In the genomic region with DNA sequence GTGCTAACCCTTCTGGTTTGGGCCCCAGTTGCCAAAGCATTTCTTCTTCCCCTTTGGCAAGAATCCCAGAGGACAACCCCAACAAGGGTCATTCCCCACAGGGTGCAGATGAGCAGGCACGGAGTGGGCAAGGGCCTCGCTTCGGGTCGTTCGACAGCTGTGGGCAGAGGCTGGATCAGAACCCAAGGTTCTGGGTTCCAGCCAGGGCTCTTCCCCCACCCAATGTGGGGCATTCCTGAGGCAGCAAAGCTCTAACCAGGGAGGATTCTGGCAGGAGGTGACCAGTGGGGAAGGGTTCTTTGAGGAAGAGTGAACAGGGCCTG, we compare ENCODE assay signal across 25 cellular contexts. TPM values are rescaled to one million over a fixed set of nuclear protein-coding genes. Genes with fewer than 3 reads are reported as not detected.
DNase-seq lines count a peak whose midpoint lies in the region; ATAC-seq, FAIRE-seq and TF ChIP-seq lines count a peak whose summit lies in the region.
"Had no signal": no experiment of that assay in that cellular context is flagged by ENCODE, and none has a peak within 500 bp of the region (broad histone marks: within the 10 kb centered on the region; RNA-seq: fewer than 3 reads in every experiment).

No MANE protein-coding gene starts in this region.

- H3K27me3 ChIP-seq in A673 (replicated peaks; ENCODE audit: insufficient read depth, low read depth, low read length, poor library complexity) = no peaks in the 10 kb centered on the region
- H3K27me3 ChIP-seq in H1 (replicated peaks in 1 of 4; ENCODE audit: control insufficient read depth in 3 of 4, extremely low read depth in 1 of 4, insufficient read depth in 3 of 4, low read length in 3 of 4) = peaks cover 0 to 3% (median under 1%) of the 10 kb centered on the region in 4 experiments; a peak in 2 of 7 replicates
- H3K27me3 ChIP-seq: spleen, testis had no signal

- no peaks in the 10 kb centered on the region for H4K20me1 ChIP-seq in H1 (replicated peaks in 1 of 2; ENCODE audit: control insufficient read depth in 1 of 2, insufficient read depth in 2 of 2, low read length in 2 of 2)

- H3K4ac ChIP-seq in H1 (replicated peaks; ENCODE audit: insufficient read length, low read depth, low read length) = peak overlapping the region; percentile 66

- TF ChIP-seq EP300 in H1 (IDR thresholded peaks at IDR 0.05; ENCODE audit: borderline replicate concordance in 1 of 2, low read depth in 2 of 2, low read length in 2 of 2) = no peak

- peak overlapping the region; percentile 44; the same call in 1 of the 2 replicates for H2AK5ac ChIP-seq in H1 (ENCODE audit: low read depth, low read length)

- no peak overlapping the region for H3K4me2 ChIP-seq in H1 (ENCODE audit: insufficient read depth in 1 of 2, low read depth in 2 of 2, low read length in 2 of 2)

- H3K27me3 Mint-ChIP-seq in HFFc6 (ENCODE audit: insufficient read depth) (peaks cover 4% of the 10 kb centered on the region), osteocyte (ENCODE audit: unreplicated experiment) (no peaks in the 10 kb centered on the region)

- H3K23ac ChIP-seq in H1 (ENCODE audit: insufficient read length) = no peak overlapping the region

- CTCF ChIA-PET in A673 (lab: Charles Lee) = interaction anchor here (2.0 kb wide), 1 partner anchor 11 kb away, joined by 12 read pairs; no protein-coding TSS in a partner anchor
- CTCF ChIA-PET in H1 (lab: Charles Lee; ENCODE audit: partially characterized antibody) = interaction anchor here (0.8 to 18.1 kb wide), 18 partner anchors 7 to 373 kb away, joined by 3 to 353 read pairs (median 20); a partner anchor contains a TSS

- no peaks in the 10 kb centered on the region for H3K79me2 ChIP-seq in H1 (ENCODE audit: control insufficient read depth in 1 of 2, insufficient read depth in 2 of 2, low read length in 2 of 2)

- H3K79me1 ChIP-seq in H1 (ENCODE audit: low read depth, low read length) = no peaks in the 10 kb centered on the region

- no peak overlapping the region for H3K4me3 Mint-ChIP-seq in HFFc6
- no peak overlapping the region for H3K4me3 Mint-ChIP-seq in osteocyte (ENCODE audit: unreplicated experiment)
- H3K4me3 Mint-ChIP-seq: CD14-positive monocyte; stimulated activated effector memory CD8-positive, alpha-beta T cell treated with anti-CD3 and anti-CD28 coated beads, Interleukin-12 subunit alpha, Interleukin-12 subunit beta, amount 100 ng/mL, for 72 hours had no signal

- TF ChIP-seq POLR2A in H1 (IDR thresholded peaks at IDR 0.05; ENCODE audit: control extremely low read depth in 1 of 2, low read depth in 2 of 2, low read length in 2 of 2) = no peak

- H3K9me3 ChIP-seq in A673 (ENCODE audit: low read depth, low read length, poor library complexity, severe bottlenecking) (no peaks in the 10 kb centered on the region), H1 (ENCODE audit: insufficient read depth in 2 of 2, low read depth in 1 of 2, low read length in 1 of 2) (no peaks in the 10 kb centered on the region; a peak in 1 of 4 replicates)
- H3K9me3 ChIP-seq: neutrophil, spleen, testis had no signal

- H2AFZ ChIP-seq in H1 (ENCODE audit: low read length) = no peak overlapping the region

- TF ChIP-seq CTCF in A673 (conservative IDR thresholded peaks at IDR 0.05; ENCODE audit: low read depth, low read length) (no peak), HFFc6 (IDR thresholded peaks at IDR 0.05) (no peak), H1 (IDR thresholded peaks at IDR 0.05; ENCODE audit: control extremely low read depth in 1 of 3, insufficient read depth in 1 of 3, low read depth in 1 of 3, low read length in 3 of 3) (no peak), osteocyte (IDR thresholded peaks at IDR 0.05) (no peak)

- peak overlapping the region; percentile 97; the same call in 1 of the 2 replicates for H2BK15ac ChIP-seq in H1 (ENCODE audit: low read length)

- peak overlapping the region; percentile 71; the same call in 1 of the 2 replicates for H2BK5ac ChIP-seq in H1 (ENCODE audit: low read depth, low read length)

- no peak overlapping the region for H3K9ac ChIP-seq in H1 (replicated peaks in 1 of 4; ENCODE audit: extremely low read depth in 1 of 4, low read depth in 3 of 4, low read length in 3 of 4)

- H3K4me1 ChIP-seq in A673 (ENCODE audit: insufficient read depth, low read length, poor library complexity, severe bottlenecking) = peaks cover 44% of the 10 kb centered on the region
- H3K4me1 ChIP-seq in H1 (replicated peaks in 1 of 4; ENCODE audit: control insufficient read depth in 3 of 4, insufficient read depth in 4 of 4, low read length in 3 of 4) = peaks cover 3 to 31% (median 24%) of the 10 kb centered on the region in 4 experiments

- no peaks in the 10 kb centered on the region for H3K9me3 Mint-ChIP-seq in HFFc6
- no peaks in the 10 kb centered on the region for H3K9me3 Mint-ChIP-seq in osteocyte (ENCODE audit: unreplicated experiment)
- H3K9me3 Mint-ChIP-seq: activated naive CD4-positive, alpha-beta T cell treated with anti-CD3 and anti-CD28 coated beads, Interleukin-2, amount 50 U/mL, for 72 hours; CD14-positive monocyte; stimulated activated effector memory CD8-positive, alpha-beta T cell treated with anti-CD3 and anti-CD28 coated beads, Interleukin-12 subunit alpha, Interleukin-12 subunit beta, amount 100 ng/mL, for 72 hours had no signal

- H3K27ac Mint-ChIP-seq in HFFc6 (0 out of 2 replicates have a peak overlapping the region, but pooled peaks have one; percentile 38), osteocyte (ENCODE audit: unreplicated experiment) (peak overlapping the region; percentile 99)
- H3K27ac Mint-ChIP-seq: stimulated activated effector memory CD8-positive, alpha-beta T cell treated with anti-CD3 and anti-CD28 coated beads, Interleukin-12 subunit alpha, Interleukin-12 subunit beta, amount 100 ng/mL, for 72 hours had no signal

- peak overlapping the region; percentile 2 for H3K18ac ChIP-seq in H1 (ENCODE audit: extremely low read depth, low read length)

- FAIRE-seq in H1 (lab: Jason Lieb, UNC) = no peak
- FAIRE-seq: GM12878, H54 had no signal

- ATAC-seq in HG03280 (IDR thresholded peaks at IDR 0.05; ENCODE audit: unreplicated experiment) = no peak
- ATAC-seq: activated naive CD4-positive, alpha-beta T cell treated with anti-CD3 and anti-CD28 coated beads, Interleukin-2, amount 50 U/mL, for 72 hours; Right ventricle myocardium inferior; stimulated activated effector memory CD8-positive, alpha-beta T cell treated with anti-CD3 and anti-CD28 coated beads, Interleukin-12 subunit alpha, Interleukin-12 subunit beta, amount 100 ng/mL, for 72 hours had no signal

- no peak overlapping the region for H4K8ac ChIP-seq in H1 (ENCODE audit: extremely low read depth, insufficient read depth, low read length)

- POLR2A ChIA-PET in A673 (lab: Charles Lee; ENCODE audit: low non-redundant PET) = no interaction called here
- POLR2A ChIA-PET in H1 (lab: Charles Lee; ENCODE audit: partially characterized antibody) = interaction anchor here (1.1 to 4.6 kb wide), 2 partner anchors 11 to 183 kb away, joined by 4 to 19 read pairs; no protein-coding TSS in a partner anchor

- H4K91ac ChIP-seq in H1 (replicated peaks; ENCODE audit: insufficient read length, low read length) = peak overlapping the region; percentile 91

- H2BK20ac ChIP-seq in H1 (ENCODE audit: low read length) = no peak overlapping the region; the same call in 1 of the 2 replicates

- intact Hi-C loops in A673 (cut with micrococcal nuclease; ENCODE audit: unreplicated experiment) = no loop called here

- H3K27ac ChIP-seq in A673 (ENCODE audit: low read depth, low read length, poor library complexity, severe bottlenecking) (peak overlapping the region; percentile 37), H1 (ENCODE audit: low read depth, low read length) (no peak overlapping the region)
- H3K27ac ChIP-seq: epithelial cell of prostate, neutrophil had no signal

- H2BK12ac ChIP-seq in H1 (ENCODE audit: low read depth, low read length) = peak overlapping the region; percentile 90; the same call in 1 of the 2 replicates

- no peak overlapping the region for H3K56ac ChIP-seq in H1 (replicated peaks; ENCODE audit: insufficient read length, low read depth, low read length)

- TF ChIP-seq RAD21 in H1 (IDR thresholded peaks at IDR 0.05 in 1 of 2, conservative IDR thresholded peaks at IDR 0.05 in 1 of 2; ENCODE audit: low read depth in 2 of 2, low read length in 2 of 2) = no peak

- no peak overlapping the region for H4K5ac ChIP-seq in H1 (ENCODE audit: insufficient read length, low read depth, low read length)

- H3K36me3 Mint-ChIP-seq in HFFc6 (ENCODE audit: low read depth) = no peaks in the 10 kb centered on the region
- H3K36me3 Mint-ChIP-seq in osteocyte (ENCODE audit: unreplicated experiment) = no peaks in the 10 kb centered on the region
- H3K36me3 Mint-ChIP-seq: activated naive CD4-positive, alpha-beta T cell treated with anti-CD3 and anti-CD28 coated beads, Interleukin-2, amount 50 U/mL, for 72 hours; CD14-positive monocyte; stimulated activated effector memory CD8-positive, alpha-beta T cell treated with anti-CD3 and anti-CD28 coated beads, Interleukin-12 subunit alpha, Interleukin-12 subunit beta, amount 100 ng/mL, for 72 hours had no signal

- H3K36me3 ChIP-seq in A673 (ENCODE audit: insufficient read depth, low read length, poor library complexity, severe bottlenecking) (no peaks in the 10 kb centered on the region), H1 (ENCODE audit: control insufficient read depth in 2 of 4, insufficient read depth in 4 of 4, low read length in 3 of 4) (no peaks in the 10 kb centered on the region)
- H3K36me3 ChIP-seq: neutrophil, spleen had no signal

- DNase-seq in A673 (ENCODE audit: low spot score) (no peak), HFFc6 (no peak), H1 (ENCODE audit: low read depth in 1 of 2, low spot score in 2 of 2) (no peak), osteocyte (ENCODE audit: extremely low spot score, unreplicated experiment) (no peak), NOMO-1 treated with dmso at 0.1 percent for 144 hours (lab: John Stamatoyannopoulos, UW; ENCODE audit: unreplicated experiment) (no peak), HuH-7 (ENCODE audit: low spot score) (no peak)
- no peak for DNase-seq in activated effector memory CD4-positive, alpha-beta T cell treated with anti-CD3 and anti-CD28 coated beads, Interleukin-2, amount 50 U/mL, for 16 hours
- DNase-seq: activated CD4-positive, alpha-beta T cell treated with anti-CD3 and anti-CD28 coated beads, Interleukin-2, amount 50 U/mL, for 4 hours; activated CD4-positive, CD25-positive, alpha-beta regulatory T cell; cerebellar nuclear complex; foreskin fibroblast; spleen; stimulated activated CD4-positive, alpha-beta T cell treated with anti-CD3 and anti-CD28 coated beads, Interleukin-2, amount 100 ng/mL, for 48 hours; SW 1271 had no signal

- WGBS in H1 (ENCODE audit: extremely low coverage in 1 of 2, insufficient coverage in 1 of 2, insufficient read length in 1 of 2, insufficient replicate concordance in 2 of 2, low coverage in 1 of 2, low lambda C conversion rate in 2 of 2, missing lambda C conversion rate in 1 of 2), 2 experiments = 100% methylated on average over 5 of the region's 5 CpGs; no CpG with 5 or more reads in 1 of the 2 experiments

- H3K14ac ChIP-seq in H1 (ENCODE audit: insufficient read length) = no peak overlapping the region

- peaks cover 21% of the 10 kb centered on the region for H3K4me1 Mint-ChIP-seq in HFFc6 (ENCODE audit: low read depth)
- peaks cover 56% of the 10 kb centered on the region for H3K4me1 Mint-ChIP-seq in osteocyte (ENCODE audit: unreplicated experiment)

- no TSS peak for BruUV-seq in A673 (replicated peaks; lab: Mats Ljungman, UMichigan)

- no peak overlapping the region for H2BK120ac ChIP-seq in H1 (replicated peaks; ENCODE audit: low read depth, low read length)

- H3K23me2 ChIP-seq in H1 (ENCODE audit: low read depth, low read length) = no peaks in the 10 kb centered on the region

- H3K4me3 ChIP-seq in A673 (ENCODE audit: low read depth, low read length, poor library complexity, severe bottlenecking) (no peak overlapping the region), H1 (ENCODE audit: extremely low read depth in 1 of 4, insufficient read depth in 2 of 4, low read depth in 3 of 4, low read length in 4 of 4) (no peak overlapping the region)
- H3K4me3 ChIP-seq: GM12878, lung, spleen, testis had no signal

RNA-seq across cellular contexts. Expression of a gene that starts 48.3 kb away (rescaled TPM):
- total RNA-seq in A673 (2021) (not detected in 2 replicates), osteocyte (not detected in 2 replicates)
- total RNA-seq in HFFc6 (2021; fragmentation: NEBNext Ultra II Directional; extraction: Animal tissue kit (Norgen Biotek cat#: 25700)) = under 1 TPM in 4 of 6 experiments, not detected in 2; 0.12 to 0.17 (median 0.14) TPM
- total RNA-seq in H1 (2021; fragmentation: NEBNext Ultra II Directional; extraction: Animal tissue kit (Norgen Biotek cat#: 25700)) = 1.9 and 3.3 TPM in 2 replicates
- polyA plus RNA-seq in H1 (2011; rRNA removed) = 7.2 and 7.5 TPM in 2 replicates
- 6.9 TPM for polyA plus RNA-seq in H1 (2011; cell fraction: cytosol; rRNA removed)
- polyA plus RNA-seq in H1 (2011; cell fraction: nucleus; rRNA removed) = 7.1 TPM
- 3.6 to 5.9 TPM (median 4.9 TPM) in 4 replicates for polyA plus RNA-seq in H1 (2012, experiment 1 of 2)
- polyA plus RNA-seq in H1 (2012, experiment 2 of 2) = 4.9 TPM
- 2.0 TPM for polyA plus RNA-seq in H1 (2013, experiment 1 of 2)
- 2.0 TPM for polyA plus RNA-seq in H1 (2013, experiment 2 of 2)
- polyA minus RNA-seq in H1 (2011; rRNA and poly(A)+ RNA removed) = 6.3 and 7.6 TPM in 2 replicates
- polyA minus RNA-seq in H1 (2011; cell fraction: cytosol; rRNA and poly(A)+ RNA removed) = 4.3 TPM
- 2.8 TPM for polyA minus RNA-seq in H1 (2011; cell fraction: nucleus; rRNA and poly(A)+ RNA removed)
- polyA plus RNA-seq: CD14-positive monocyte had no signal
